Comparison of ENCODE assay signal across 29 cellular contexts in genomic region chr16:53792161-53792951, GRCh38.
DNase-seq lines count a peak whose midpoint lies in the region; ATAC-seq and FAIRE-seq lines count a peak whose summit lies in the region.
"Had no signal": no experiment of that assay in that cellular context is flagged by ENCODE, and none has a peak within 500 bp of the region (broad histone marks: within the 10 kb centered on the region; RNA-seq: fewer than 3 reads in every experiment).

No MANE protein-coding gene starts in this region.

- no peak for ATAC-seq in HG02571 (IDR thresholded peaks at IDR 0.05; ENCODE audit: unreplicated experiment)
- ATAC-seq: activated naive CD4-positive, alpha-beta T cell treated with anti-CD3 and anti-CD28 coated beads, Interleukin-2, amount 50 U/mL, for 72 hours; activated T-helper 17 cell treated with anti-CD3 and anti-CD28 coated beads, Interleukin-2, amount 50 U/mL, for 72 hours; right lobe of liver had no signal

- H3K27me3 Mint-ChIP-seq in activated T-helper 2 cell treated with anti-CD3 and anti-CD28 coated beads, Interferon-gamma antibody, Interleukin-2, Interleukin-4, amounts not matched to agents 10 μg/mL and 5 μg/mL and 100 μg/mL, durations not matched to agents 14 hours and 24 hours and 36 hours (ENCODE audit: low read depth) = no peaks in the 10 kb centered on the region
- H3K27me3 Mint-ChIP-seq: activated CD4-positive, alpha-beta memory T cell treated with anti-CD3 and anti-CD28 coated beads for 36 hours; activated T-helper 17 cell treated with anti-CD3 and anti-CD28 coated beads, Interleukin-2, amount 50 U/mL, for 72 hours; dendritic cell treated with granulocyte-macrophage colony-stimulating factor and Interleukin-4, amounts not matched to agents 40 ng/mL and 50 ng/mL, for 4 days had no signal

- no peaks in the 10 kb centered on the region for H3K9me3 Mint-ChIP-seq in activated T-helper 2 cell treated with anti-CD3 and anti-CD28 coated beads, Interferon-gamma antibody, Interleukin-2, Interleukin-4, amounts not matched to agents 10 μg/mL and 5 μg/mL and 100 μg/mL, durations not matched to agents 14 hours and 24 hours and 36 hours
- H3K9me3 Mint-ChIP-seq: activated CD4-positive, alpha-beta memory T cell treated with anti-CD3 and anti-CD28 coated beads for 36 hours; activated T-helper 17 cell treated with anti-CD3 and anti-CD28 coated beads, Interleukin-2, amount 50 U/mL, for 72 hours; CD14-positive monocyte; dendritic cell treated with granulocyte-macrophage colony-stimulating factor and Interleukin-4, amounts not matched to agents 40 ng/mL and 50 ng/mL, for 4 days; neural crest cell had no signal

- DNase-seq in DMS53 treated with DMSO at 0.1 percent for 48 hours (lab: John Stamatoyannopoulos, UW; ENCODE audit: unreplicated experiment) (peak; percentile 22), RCC 7860 (ENCODE audit: low spot score) (peak; percentile 18), glomerular visceral epithelial cell (ENCODE audit: extremely low spot score) (peak; percentile 27), renal cortical epithelial cell (ENCODE audit: low read depth) (peak; percentile 65)
- no peak for DNase-seq in activated T-helper 2 cell treated with anti-CD3 and anti-CD28 coated beads, Interferon-gamma antibody, Interleukin-2, Interleukin-4, amounts not matched to agents 10 μg/mL and 5 μg/mL and 100 μg/mL, durations not matched to agents 14 hours and 24 hours and 36 hours (ENCODE audit: low spot score)
- no peak for DNase-seq in stimulated activated CD4-positive, alpha-beta T cell treated with anti-CD3 and anti-CD28 coated beads, Interleukin-4, amount 100 ng/mL, for 24 hours
- DNase-seq: activated CD4-positive, alpha-beta memory T cell treated with anti-CD3 and anti-CD28 coated beads for 36 hours; activated CD4-positive, CD25-positive, alpha-beta regulatory T cell treated with anti-CD3 and anti-CD28 coated beads, Interleukin-2, amount 50 U/mL, for 72 hours; activated CD8-positive, alpha-beta memory T cell treated with anti-CD3 and anti-CD28 coated beads, Interleukin-2, amount 50 U/mL, for 4 hours; aorta; caudate nucleus; IMR-90; islet precursor cell; NCI-H1048; NCI-H187; NCI-H774; right lobe of liver; stimulated activated naive CD4-positive, alpha-beta T cell treated with Interleukin-2 at 50 U/mL for 16 hours; T-helper 2 cell had no signal

- no peak overlapping the region for H3K4me3 Mint-ChIP-seq in activated T-helper 2 cell treated with anti-CD3 and anti-CD28 coated beads, Interferon-gamma antibody, Interleukin-2, Interleukin-4, amounts not matched to agents 10 μg/mL and 5 μg/mL and 100 μg/mL, durations not matched to agents 14 hours and 24 hours and 36 hours (ENCODE audit: low read depth)
- H3K4me3 Mint-ChIP-seq: activated CD4-positive, alpha-beta memory T cell treated with anti-CD3 and anti-CD28 coated beads for 36 hours; activated T-helper 17 cell treated with anti-CD3 and anti-CD28 coated beads, Interleukin-2, amount 50 U/mL, for 72 hours; CD14-positive monocyte; dendritic cell treated with granulocyte-macrophage colony-stimulating factor and Interleukin-4, amounts not matched to agents 40 ng/mL and 50 ng/mL, for 4 days; neural crest cell had no signal

- H3K27ac Mint-ChIP-seq in activated T-helper 2 cell treated with anti-CD3 and anti-CD28 coated beads, Interferon-gamma antibody, Interleukin-2, Interleukin-4, amounts not matched to agents 10 μg/mL and 5 μg/mL and 100 μg/mL, durations not matched to agents 14 hours and 24 hours and 36 hours = no peak overlapping the region
- H3K27ac Mint-ChIP-seq: activated CD4-positive, alpha-beta memory T cell treated with anti-CD3 and anti-CD28 coated beads for 36 hours; activated naive CD4-positive, alpha-beta T cell treated with anti-CD3 and anti-CD28 coated beads, Interleukin-2, amount 50 U/mL, for 72 hours; activated T-helper 17 cell treated with anti-CD3 and anti-CD28 coated beads, Interleukin-2, amount 50 U/mL, for 72 hours; CD14-positive monocyte; dendritic cell treated with granulocyte-macrophage colony-stimulating factor and Interleukin-4, amounts not matched to agents 40 ng/mL and 50 ng/mL, for 4 days had no signal

- intact Hi-C loops in activated T-helper 2 cell treated with anti-CD3 and anti-CD28 coated beads, Interferon-gamma antibody, Interleukin-2, Interleukin-4, amounts not matched to agents 10 μg/mL and 5 μg/mL and 100 μg/mL, durations not matched to agents 14 hours and 24 hours and 36 hours (cut with micrococcal nuclease) = no loop called here

- peak; percentile 79 for FAIRE-seq in RCC 7860 (lab: Jason Lieb, UNC)
- FAIRE-seq: D721Med, endometrium, H1, urothelium cell line had no signal

- no peaks in the 10 kb centered on the region for H3K36me3 Mint-ChIP-seq in activated T-helper 2 cell treated with anti-CD3 and anti-CD28 coated beads, Interferon-gamma antibody, Interleukin-2, Interleukin-4, amounts not matched to agents 10 μg/mL and 5 μg/mL and 100 μg/mL, durations not matched to agents 14 hours and 24 hours and 36 hours (ENCODE audit: low read depth)
- H3K36me3 Mint-ChIP-seq: activated CD4-positive, alpha-beta memory T cell treated with anti-CD3 and anti-CD28 coated beads for 36 hours; activated naive CD4-positive, alpha-beta T cell treated with anti-CD3 and anti-CD28 coated beads, Interleukin-2, amount 50 U/mL, for 72 hours; CD14-positive monocyte had no signal

- H3K4me1 Mint-ChIP-seq in activated T-helper 2 cell treated with anti-CD3 and anti-CD28 coated beads, Interferon-gamma antibody, Interleukin-2, Interleukin-4, amounts not matched to agents 10 μg/mL and 5 μg/mL and 100 μg/mL, durations not matched to agents 14 hours and 24 hours and 36 hours (ENCODE audit: low read depth) = peaks cover 5% of the 10 kb centered on the region
- H3K4me1 Mint-ChIP-seq: neural crest cell had no signal

Comparison
In these comparisons a context has a peak if more than half of its experiments do, and no peak if none do; other contexts are left out.
1. DNase-seq: peak in DMS53 treated with DMSO at 0.1 percent for 48 hours (single experiment), RCC 7860 (single experiment), glomerular visceral epithelial cell (single experiment) and renal cortical epithelial cell (single experiment); none in activated T-helper 2 cell treated with anti-CD3 and anti-CD28 coated beads, Interferon-gamma antibody, Interleukin-2, Interleukin-4, amounts not matched to agents 10 μg/mL and 5 μg/mL and 100 μg/mL, durations not matched to agents 14 hours and 24 hours and 36 hours (single experiment) and stimulated activated CD4-positive, alpha-beta T cell treated with anti-CD3 and anti-CD28 coated beads, Interleukin-4, amount 100 ng/mL, for 24 hours (single experiment).